In the genomic region with DNA sequence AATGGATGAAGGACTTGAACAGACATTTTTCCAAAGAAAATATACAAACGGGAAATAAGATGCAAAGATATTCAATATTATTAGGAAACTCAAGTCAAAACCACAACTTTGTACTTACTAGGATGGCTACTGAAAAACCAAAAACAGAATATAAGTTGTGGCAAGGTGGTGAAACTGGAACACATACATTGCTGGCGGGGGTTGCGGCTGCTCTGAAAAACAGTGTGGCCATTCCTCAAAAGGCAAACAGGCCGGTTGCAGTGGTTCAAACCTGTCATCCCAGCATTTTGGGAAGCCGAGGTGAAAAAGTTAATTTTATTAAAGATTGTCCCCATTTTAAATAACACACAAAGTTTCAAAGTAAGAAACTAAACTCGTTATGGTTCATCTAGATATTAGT, we compare ENCODE assay signal across 31 cellular contexts.
"Had no signal": no experiment of that assay in that cellular context is flagged by ENCODE, and none has a peak within 500 bp of the region (broad histone marks: within the 10 kb centered on the region; RNA-seq: fewer than 3 reads in every experiment).

No MANE protein-coding gene starts in this region.

- H3K9me3 ChIP-seq: adrenal gland, ascending aorta, body of pancreas, breast epithelium had no signal

- ATAC-seq: activated naive CD4-positive, alpha-beta T cell treated with anti-CD3 and anti-CD28 coated beads, Interleukin-2, amount 50 U/mL, for 72 hours; activated naive CD8-positive, alpha-beta T cell treated with anti-CD3 and anti-CD28 coated beads, Interleukin-2, amount 50 U/mL, for 24 hours; activated T-cell treated with anti-CD3 and anti-CD28 coated beads, Interleukin-2, amount 50 U/mL, for 4 hours; activated T-cell treated with anti-CD3 and anti-CD28 coated beads, Interleukin-2, amount 50 U/mL, for 72 hours; activated T-helper 17 cell treated with anti-CD3 and anti-CD28 coated beads, Interleukin-2, amount 50 U/mL, for 72 hours; body of pancreas had no signal

- H3K27me3 ChIP-seq: adrenal gland, ascending aorta, body of pancreas, brain microvascular endothelial cell, breast epithelium, cardiac muscle cell had no signal

- H3K27ac ChIP-seq: adrenal gland, ascending aorta, body of pancreas, brain microvascular endothelial cell, breast epithelium, cardiac muscle cell had no signal

- H3K4me3 ChIP-seq: adrenal gland, ascending aorta, body of pancreas, breast epithelium, cardiac muscle cell had no signal

- DNase-seq: activated effector memory CD4-positive, alpha-beta T cell treated with anti-CD3 and anti-CD28 coated beads, Interleukin-2, amount 50 U/mL, for 16 hours; activated effector memory CD4-positive, alpha-beta T cell treated with Interleukin-2 at 50 U/mL for 16 hours; activated gamma-delta T cell; activated gamma-delta T cell treated with Interleukin-2 at 50 U/mL for 16 hours; activated naive CD4-positive, alpha-beta T cell; activated naive CD4-positive, alpha-beta T cell treated with anti-CD3 and anti-CD28 coated beads for 36 hours; activated naive CD4-positive, alpha-beta T cell treated with anti-CD3 and anti-CD28 coated beads, Interleukin-2, amount 10 ng/mL, durations not matched to agents 7 days and 5 days; activated naive CD4-positive, alpha-beta T cell treated with anti-CD3 and anti-CD28 coated beads, Interleukin-2, amount 50 U/mL, for 16 hours; activated naive CD4-positive, alpha-beta T cell treated with Interleukin-2 at 50 U/mL for 16 hours; activated naive CD8-positive, alpha-beta T cell treated with anti-CD3 and anti-CD28 coated beads for 36 hours; activated naive CD8-positive, alpha-beta T cell treated with anti-CD3 and anti-CD28 coated beads, Interleukin-2, amount 10 ng/mL, durations not matched to agents 7 days and 5 days; activated naive CD8-positive, alpha-beta T cell treated with anti-CD3 and anti-CD28 coated beads, Interleukin-2, amount 50 U/mL, for 24 hours; activated T-cell treated with anti-CD3 and anti-CD28 coated beads, Interleukin-2, amount 50 U/mL, for 24 hours; activated T-cell treated with anti-CD3 and anti-CD28 coated beads, Interleukin-2, amount 50 U/mL, for 4 hours; activated T-cell treated with anti-CD3 and anti-CD28 coated beads, Interleukin-2, amount 50 U/mL, for 48 hours; activated T-cell treated with anti-CD3 and anti-CD28 coated beads, Interleukin-2, amount 50 U/mL, for 72 hours; adrenal gland; amniotic stem cell; amygdala; anterior cingulate cortex; aorta; body of pancreas; brain microvascular endothelial cell; caudate nucleus; central memory CD4-positive, alpha-beta T cell; cerebellar nuclear complex had no signal

- H3K4me1 ChIP-seq: adrenal gland, ascending aorta, body of pancreas, breast epithelium had no signal

- H3K36me3 ChIP-seq: adrenal gland, ascending aorta, brain microvascular endothelial cell, breast epithelium, cardiac muscle cell had no signal
